ENCODE assay signal across 15 cellular contexts in genomic region chr22:19713228-19713627, GRCh38. TPM values are rescaled to one million over a fixed set of nuclear protein-coding genes. Genes with fewer than 3 reads are reported as not detected.
DNase-seq lines count a peak whose midpoint lies in the region; ATAC-seq and TF ChIP-seq lines count a peak whose summit lies in the region.
"Had no signal": no experiment of that assay in that cellular context is flagged by ENCODE, and none has a peak within 500 bp of the region (broad histone marks: within the 10 kb centered on the region; RNA-seq: fewer than 3 reads in every experiment).

No MANE protein-coding gene starts in this region.

- H3K4me1 ChIP-seq in CD4-positive, CD25-positive, alpha-beta regulatory T cell (ENCODE audit: control insufficient read depth, insufficient read depth, low read length, poor library complexity, severe bottlenecking) = peaks cover 6% of the 10 kb centered on the region
- H3K4me1 ChIP-seq in CD8-positive, alpha-beta memory T cell (ENCODE audit: insufficient read depth, low read length) = peaks cover 10% of the 10 kb centered on the region

- H3K27ac ChIP-seq in CD4-positive, CD25-positive, alpha-beta regulatory T cell (ENCODE audit: insufficient read depth, low read length, poor library complexity, severe bottlenecking) = no peak overlapping the region
- H3K27ac ChIP-seq in CD8-positive, alpha-beta memory T cell (ENCODE audit: low read depth, low read length) = no peak overlapping the region
- no peak overlapping the region for H3K27ac ChIP-seq in neural cell (ENCODE audit: low read length)
- H3K27ac ChIP-seq: body of pancreas, SJSA1 had no signal

- no peak overlapping the region for H3K4me3 ChIP-seq in CD4-positive, CD25-positive, alpha-beta regulatory T cell (ENCODE audit: low read depth, low read length)
- no peak overlapping the region for H3K4me3 ChIP-seq in CD8-positive, alpha-beta memory T cell (ENCODE audit: low read length)
- peak overlapping the region; percentile 72 for H3K4me3 ChIP-seq in neural cell (ENCODE audit: low read length)

- peak overlapping the region in 3 of 4 donors; percentile 66 to 75 (median 71) for H3K4me3 Mint-ChIP-seq in CD4-positive, CD25-positive, alpha-beta regulatory T cell
- H3K4me3 Mint-ChIP-seq in CD8-positive, alpha-beta memory T cell = peak overlapping the region; percentile 13 to 73 (median 55)
- H3K4me3 Mint-ChIP-seq in central memory CD8-positive, alpha-beta T cell = peak overlapping the region; percentile 65

- H3K36me3 ChIP-seq in CD4-positive, CD25-positive, alpha-beta regulatory T cell (ENCODE audit: control insufficient read depth, insufficient read depth, low read length) = no peaks in the 10 kb centered on the region
- no peaks in the 10 kb centered on the region for H3K36me3 ChIP-seq in CD8-positive, alpha-beta memory T cell (ENCODE audit: insufficient read depth, low read length)
- H3K36me3 ChIP-seq in neural cell (ENCODE audit: insufficient read depth, low read length) = no peaks in the 10 kb centered on the region

- no peak overlapping the region for H3K4me2 ChIP-seq in neural cell (ENCODE audit: low read length)

- no peak overlapping the region for H2AFZ ChIP-seq in neural cell (ENCODE audit: low read depth, low read length)

- no peak for DNase-seq in CD4-positive, CD25-positive, alpha-beta regulatory T cell
- DNase-seq in CD8-positive, alpha-beta memory T cell = no peak
- DNase-seq in central memory CD8-positive, alpha-beta T cell (ENCODE audit: low spot score in 2 of 2) = no peak
- DNase-seq in middle frontal gyrus (ENCODE audit: extremely low spot score, low spot score) = no peak
- DNase-seq in HCEC 1CT = no peak
- DNase-seq: activated CD4-positive, alpha-beta T cell treated with anti-CD3 and anti-CD28 coated beads, Interleukin-2, amount 50 U/mL, for 48 hours; activated gamma-delta T cell; hippocampal formation; NCI-H1694 had no signal

- no peak for TF ChIP-seq RAD21 in neural cell (conservative IDR thresholded peaks at IDR 0.05)

- no peaks in the 10 kb centered on the region for H3K9me2 ChIP-seq in neural cell (ENCODE audit: insufficient read depth, low read length)

- H3K36me3 Mint-ChIP-seq in CD4-positive, CD25-positive, alpha-beta regulatory T cell = no peaks in the 10 kb centered on the region
- no peaks in the 10 kb centered on the region for H3K36me3 Mint-ChIP-seq in CD8-positive, alpha-beta memory T cell
- H3K36me3 Mint-ChIP-seq in central memory CD8-positive, alpha-beta T cell (ENCODE audit: insufficient read depth) = peaks cover 2% of the 10 kb centered on the region

- peaks cover 3% of the 10 kb centered on the region for H4K20me1 ChIP-seq in neural cell (ENCODE audit: insufficient read depth)

- no peak for TF ChIP-seq CTCF in neural cell (IDR thresholded peaks at IDR 0.05; ENCODE audit: poor library complexity, severe bottlenecking)

- no peaks in the 10 kb centered on the region for H3F3A ChIP-seq in neural cell (ENCODE audit: insufficient read depth, low read length, poor library complexity, severe bottlenecking)

- H3K9ac ChIP-seq in neural cell (ENCODE audit: low read length) = peak overlapping the region; percentile 72

- no peak for ATAC-seq in CD4-positive, CD25-positive, alpha-beta regulatory T cell (ENCODE audit: low read depth in 2 of 2)
- no peak for ATAC-seq in central memory CD8-positive, alpha-beta T cell (replicated peaks; ENCODE audit: extremely low read depth, poor library complexity, severe bottlenecking)
- no peak for ATAC-seq in HG02981 (IDR thresholded peaks at IDR 0.05; ENCODE audit: unreplicated experiment)

- no peak for TF ChIP-seq EP300 in neural cell (conservative IDR thresholded peaks at IDR 0.05; ENCODE audit: poor library complexity, severe bottlenecking)

- no peaks in the 10 kb centered on the region for H3K9me3 Mint-ChIP-seq in CD4-positive, CD25-positive, alpha-beta regulatory T cell
- H3K9me3 Mint-ChIP-seq in CD8-positive, alpha-beta memory T cell = no peaks in the 10 kb centered on the region
- H3K9me3 Mint-ChIP-seq in central memory CD8-positive, alpha-beta T cell = no peaks in the 10 kb centered on the region

- H3K9me3 ChIP-seq in CD4-positive, CD25-positive, alpha-beta regulatory T cell (ENCODE audit: control insufficient read depth in 2 of 2, low read length in 2 of 2) = no peaks in the 10 kb centered on the region
- H3K9me3 ChIP-seq in CD8-positive, alpha-beta memory T cell (ENCODE audit: low read length) = no peaks in the 10 kb centered on the region
- H3K9me3 ChIP-seq in neural cell (ENCODE audit: low read length) = no peaks in the 10 kb centered on the region
- H3K9me3 ChIP-seq: body of pancreas had no signal

- H3K27me3 ChIP-seq in CD4-positive, CD25-positive, alpha-beta regulatory T cell (ENCODE audit: control insufficient read depth, insufficient read depth, low read length) = peaks cover 6% of the 10 kb centered on the region
- H3K27me3 ChIP-seq in CD8-positive, alpha-beta memory T cell (ENCODE audit: insufficient read depth, low read length, poor library complexity, severe bottlenecking) = peaks cover 17% of the 10 kb centered on the region
- H3K27me3 ChIP-seq in neural cell (ENCODE audit: insufficient read depth, low read depth, low read length) = peaks cover 8% of the 10 kb centered on the region
- H3K27me3 ChIP-seq: body of pancreas, SJSA1 had no signal

- peaks cover 8% of the 10 kb centered on the region for H3K79me2 ChIP-seq in neural cell (replicated peaks; ENCODE audit: insufficient read depth, low read length)

- CTCF ChIA-PET in CD8-positive, alpha-beta memory T cell (lab: Charles Lee) = no interaction called here

- POLR2A ChIA-PET in CD8-positive, alpha-beta memory T cell (lab: Charles Lee) = no interaction called here

- peaks cover 16% of the 10 kb centered on the region for H3K27me3 Mint-ChIP-seq in CD4-positive, CD25-positive, alpha-beta regulatory T cell
- peaks cover 14 to 23% of the 10 kb centered on the region in 2 donors for H3K27me3 Mint-ChIP-seq in CD8-positive, alpha-beta memory T cell
- H3K27me3 Mint-ChIP-seq in central memory CD8-positive, alpha-beta T cell = peaks cover 15% of the 10 kb centered on the region

- no peak overlapping the region for H3K27ac Mint-ChIP-seq in CD4-positive, CD25-positive, alpha-beta regulatory T cell
- no peak overlapping the region for H3K27ac Mint-ChIP-seq in CD8-positive, alpha-beta memory T cell
- H3K27ac Mint-ChIP-seq in central memory CD8-positive, alpha-beta T cell (ENCODE audit: low read depth) = no peak overlapping the region

- H3K4me1 Mint-ChIP-seq in CD4-positive, CD25-positive, alpha-beta regulatory T cell = peaks cover 0 to 5% (median 0%) of the 10 kb centered on the region in 4 donors
- H3K4me1 Mint-ChIP-seq in CD8-positive, alpha-beta memory T cell = peaks cover 0 to 11% (median 4%) of the 10 kb centered on the region in 3 donors
- no peaks in the 10 kb centered on the region for H3K4me1 Mint-ChIP-seq in central memory CD8-positive, alpha-beta T cell

TF ChIP-seq in neural cell, 6 proteins besides CTCF, POLR2A, EP300 and RAD21:
- no peak for TF ChIP-seq TAF1 (IDR thresholded peaks at IDR 0.05; ENCODE audit: low read depth)
- no peak for TF ChIP-seq MXI1 (conservative IDR thresholded peaks at IDR 0.05; ENCODE audit: poor library complexity, severe bottlenecking)
- TF ChIP-seq POLR2AphosphoS5 (IDR thresholded peaks at IDR 0.05) = no peak
- no peak for TF ChIP-seq REST (IDR thresholded peaks at IDR 0.05; ENCODE audit: borderline replicate concordance)
- no peak for TF ChIP-seq SMC3 (conservative IDR thresholded peaks at IDR 0.05; ENCODE audit: poor library complexity)
- no peak for TF ChIP-seq EZH2 (IDR thresholded peaks at IDR 0.05; ENCODE audit: borderline replicate concordance, insufficient read depth, low read length, poor library complexity, severe bottlenecking)

RNA-seq across cellular contexts. Expression of gene SEPTIN5, which starts 1.1 kb away (rescaled TPM):
- 5.2 TPM for total RNA-seq in CD4-positive, CD25-positive, alpha-beta regulatory T cell
- not detected for polyA plus RNA-seq in CD4-positive, CD25-positive, alpha-beta regulatory T cell
- under 1 TPM; 0.20 to 0.38 TPM for total RNA-seq in CD8-positive, alpha-beta memory T cell
- not detected for polyA plus RNA-seq in CD8-positive, alpha-beta memory T cell
- polyA plus RNA-seq in neural cell = 166 and 170 TPM in 2 replicates
- polyA minus RNA-seq in neural cell = 117 and 143 TPM in 2 replicates

RNA-seq across cellular contexts. Expression of gene GP1BB, which starts 10.1 kb away (rescaled TPM):
- 6.4 TPM for total RNA-seq in CD4-positive, CD25-positive, alpha-beta regulatory T cell
- not detected for polyA plus RNA-seq in CD4-positive, CD25-positive, alpha-beta regulatory T cell
- total RNA-seq in CD8-positive, alpha-beta memory T cell = not detected
- not detected for polyA plus RNA-seq in CD8-positive, alpha-beta memory T cell
- polyA plus RNA-seq in neural cell = 40.7 and 42.0 TPM in 2 replicates
- 19.1 and 26.8 TPM in 2 replicates for polyA minus RNA-seq in neural cell

RNA-seq across cellular contexts. Expression of gene TBX1, which starts 47.4 kb away (rescaled TPM):
- not detected for total RNA-seq in CD4-positive, CD25-positive, alpha-beta regulatory T cell
- polyA plus RNA-seq in CD4-positive, CD25-positive, alpha-beta regulatory T cell = not detected
- total RNA-seq in CD8-positive, alpha-beta memory T cell = not detected
- not detected for polyA plus RNA-seq in CD8-positive, alpha-beta memory T cell
- polyA plus RNA-seq in neural cell = not detected in 2 replicates
- polyA minus RNA-seq in neural cell = not detected in 2 replicates
- total RNA-seq: fibroblast of lung, temporal lobe had no signal
- polyA plus RNA-seq: fibroblast of lung had no signal

Comparison
In these comparisons a context has a peak if more than half of its experiments do, and no peak if none do; other contexts are left out.
1. RNA of gene SEPTIN5, which starts 1.1 kb away (polyA plus RNA-seq): 166 to 170 TPM in neural cell; not detected in CD4-positive, CD25-positive, alpha-beta regulatory T cell and not detected in CD8-positive, alpha-beta memory T cell (single experiment); every median in the first group is over 100 times any median in the second.
2. RNA of gene GP1BB, which starts 10.1 kb away (polyA plus RNA-seq): 40.7 to 42.0 TPM in neural cell; not detected in CD4-positive, CD25-positive, alpha-beta regulatory T cell and not detected in CD8-positive, alpha-beta memory T cell (single experiment); every median in the first group is over 10 times any median in the second.
3. Peak in every context shown above with its lines, with median percentiles within 50 percentile points of each other: H3K4me3 Mint-ChIP-seq.